ENCODE assay signal across 1 cellular context in the genomic region with DNA sequence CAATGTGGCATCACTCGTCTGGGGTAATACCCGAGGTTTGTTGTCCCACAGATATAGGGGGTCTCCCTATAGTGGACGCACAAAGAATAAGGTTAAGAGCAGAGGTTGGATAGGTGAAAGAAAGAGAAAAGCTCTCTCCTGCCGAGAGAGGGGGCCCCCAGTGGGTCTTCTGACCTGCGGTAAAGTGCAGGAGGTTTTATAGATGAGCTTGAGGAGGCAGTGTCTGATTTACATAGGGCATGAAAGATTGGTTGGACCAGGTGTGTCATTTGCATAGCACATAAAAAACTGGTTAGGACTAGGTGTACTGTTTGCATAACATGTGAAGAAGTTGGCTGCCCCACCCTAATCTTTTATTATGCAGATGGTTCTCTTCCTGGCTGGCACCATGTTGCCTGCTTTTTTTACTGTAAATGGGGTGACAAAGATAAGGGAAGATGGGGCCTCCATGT.
TF ChIP-seq lines count a peak whose summit lies in the region.

No MANE protein-coding gene starts in this region.

TF ChIP-seq in GM12878, 131 proteins besides CTCF, POLR2A, EP300 and RAD21:
- TF ChIP-seq, protein P1, sequence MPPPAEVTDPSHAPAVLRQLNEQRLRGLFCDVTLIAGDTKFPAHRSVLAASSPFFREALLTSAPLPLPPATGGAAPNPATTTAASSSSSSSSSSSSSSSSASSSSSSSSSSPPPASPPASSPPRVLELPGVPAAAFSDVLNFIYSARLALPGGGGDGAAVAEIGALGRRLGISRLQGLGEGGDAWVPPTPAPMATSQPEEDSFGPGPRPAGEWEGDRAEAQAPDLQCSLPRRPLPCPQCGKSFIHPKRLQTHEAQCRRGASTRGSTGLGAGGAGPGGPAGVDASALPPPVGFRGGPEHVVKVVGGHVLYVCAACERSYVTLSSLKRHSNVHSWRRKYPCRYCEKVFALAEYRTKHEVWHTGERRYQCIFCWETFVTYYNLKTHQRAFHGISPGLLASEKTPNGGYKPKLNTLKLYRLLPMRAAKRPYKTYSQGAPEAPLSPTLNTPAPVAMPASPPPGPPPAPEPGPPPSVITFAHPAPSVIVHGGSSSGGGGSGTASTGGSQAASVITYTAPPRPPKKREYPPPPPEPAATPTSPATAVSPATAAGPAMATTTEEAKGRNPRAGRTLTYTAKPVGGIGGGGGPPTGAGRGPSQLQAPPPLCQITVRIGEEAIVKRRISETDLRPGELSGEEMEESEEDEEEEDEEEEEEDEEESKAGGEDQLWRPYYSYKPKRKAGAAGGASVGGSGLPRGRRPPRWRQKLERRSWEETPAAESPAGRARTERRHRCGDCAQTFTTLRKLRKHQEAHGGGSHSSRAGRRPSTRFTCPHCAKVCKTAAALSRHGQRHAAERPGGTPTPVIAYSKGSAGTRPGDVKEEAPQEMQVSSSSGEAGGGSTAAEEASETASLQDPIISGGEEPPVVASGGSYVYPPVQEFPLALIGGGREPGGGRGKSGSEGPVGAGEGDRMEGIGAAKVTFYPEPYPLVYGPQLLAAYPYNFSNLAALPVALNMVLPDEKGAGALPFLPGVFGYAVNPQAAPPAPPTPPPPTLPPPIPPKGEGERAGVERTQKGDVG (CRISPR knock-in tag; IDR thresholded peaks at IDR 0.05): no peak
- 0 out of 2 replicates have a peak, but pooled peaks have one; percentile 22 for TF ChIP-seq MTA2 (IDR thresholded peaks at IDR 0.05; ENCODE audit: low read depth)
